ENCODE assay signal across 19 cellular contexts in the genomic region with DNA sequence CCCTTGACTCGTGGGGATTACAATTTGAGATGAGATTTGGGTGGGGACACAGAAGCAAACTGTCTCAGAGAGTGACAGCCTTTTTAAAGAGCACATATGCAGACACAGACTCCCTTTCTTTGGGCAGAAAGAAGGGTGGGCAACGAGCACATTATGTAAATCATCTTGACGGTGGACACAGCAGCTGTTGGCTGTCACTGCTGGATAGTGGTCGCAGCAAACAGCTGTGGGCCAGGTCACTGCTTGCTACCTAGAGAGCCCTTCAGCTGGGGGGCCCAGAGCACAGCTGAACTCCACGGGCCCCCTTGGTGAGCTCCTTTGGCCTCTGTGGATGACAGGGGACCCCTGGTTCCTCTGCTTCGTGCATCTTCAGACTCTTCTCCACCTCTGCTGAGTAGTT. TPM values are rescaled to one million over a fixed set of nuclear protein-coding genes. Genes with fewer than 3 reads are reported as not detected.
A peak's percentile ranks its signal among the peaks of the same experiment; 100 is the strongest.
DNase-seq lines count a peak whose midpoint lies in the region; ATAC-seq, FAIRE-seq and TF ChIP-seq lines count a peak whose summit lies in the region.
"Had no signal": no experiment of that assay in that cellular context is flagged by ENCODE, and none has a peak within 500 bp of the region (broad histone marks: within the 10 kb centered on the region; RNA-seq: fewer than 3 reads in every experiment).

No MANE protein-coding gene starts in this region.

- H3K4me3 ChIP-seq in BLaER1 (0 out of 2 replicates have a peak overlapping the region, but pooled peaks have one; percentile 22), SJCRH30 (no peak overlapping the region), esophagus muscularis mucosa (no peak overlapping the region), stomach (no peak overlapping the region)
- H3K4me3 ChIP-seq: GM23248 had no signal

- TF ChIP-seq EP300 in esophagus muscularis mucosa (IDR thresholded peaks at IDR 0.05), result no peak
- no peak for TF ChIP-seq EP300 in stomach (IDR thresholded peaks at IDR 0.05)

- H3K4me2 ChIP-seq in BLaER1, result 0 out of 2 replicates have a peak overlapping the region, but pooled peaks have one; percentile 5

- H3K27ac ChIP-seq in BLaER1 (peak overlapping the region; percentile 64), SJCRH30 (peak overlapping the region; percentile 18; the same call in 1 of the 2 replicates), esophagus muscularis mucosa (replicated peaks in 1 of 4) (no peak overlapping the region), foreskin keratinocyte (no peak overlapping the region), stomach (no peak overlapping the region)
- H3K27ac ChIP-seq: 22Rv1, GM23248 had no signal

- no peaks in the 10 kb centered on the region for H3K27me3 ChIP-seq in BLaER1
- no peaks in the 10 kb centered on the region for H3K27me3 ChIP-seq in SJCRH30
- H3K27me3 ChIP-seq in esophagus muscularis mucosa, result no peaks in the 10 kb centered on the region
- H3K27me3 ChIP-seq in foreskin keratinocyte, result peaks cover 22% of the 10 kb centered on the region
- H3K27me3 ChIP-seq in stomach, result peaks cover 0 to 19% (median 8%) of the 10 kb centered on the region in 3 donors

- TF ChIP-seq POLR2A in GM12891 (IDR thresholded peaks at IDR 0.05; ENCODE audit: low read depth, low read length) (no peak), esophagus muscularis mucosa (IDR thresholded peaks at IDR 0.05; ENCODE audit: low read depth) (no peak), stomach (IDR thresholded peaks at IDR 0.05) (no peak)

- ATAC-seq in foreskin keratinocyte (no peak), GM18520 (IDR thresholded peaks at IDR 0.05; ENCODE audit: unreplicated experiment) (no peak), HG03108 (IDR thresholded peaks at IDR 0.05; ENCODE audit: unreplicated experiment) (no peak)
- ATAC-seq: CD8-positive, alpha-beta T cell; HCT116 had no signal

- intact Hi-C loops in esophagus muscularis mucosa (cut with DNase I), result no loop called here
- intact Hi-C loops in stomach (cut with DNase I; ENCODE audit: low total_unique reads), result no loop called here

- H4K20me1 ChIP-seq in BLaER1, result no peaks in the 10 kb centered on the region

- no peak overlapping the region for H3K9ac ChIP-seq in BLaER1
- H3K9ac ChIP-seq: GM23248 had no signal

- TF ChIP-seq CTCF in esophagus muscularis mucosa (IDR thresholded peaks at IDR 0.05), result no peak
- TF ChIP-seq CTCF in foreskin keratinocyte (conservative IDR thresholded peaks at IDR 0.05), result no peak
- TF ChIP-seq CTCF in stomach (IDR thresholded peaks at IDR 0.05), result no peak

- no peak for DNase-seq in GM12891 (ENCODE audit: insufficient read length, low spot score)
- DNase-seq in SJCRH30, result peak; percentile 75 to 86
- peak; percentile 34 for DNase-seq in esophagus muscularis mucosa (ENCODE audit: extremely low spot score)
- DNase-seq in foreskin keratinocyte, result no peak
- no peak for DNase-seq in stomach
- DNase-seq: C1 segment of cervical spinal cord; Caco-2; CD8-positive, alpha-beta T cell; DMS153; DND-41; GM23248; H9 had no signal

- FAIRE-seq in GM12891 (lab: Jason Lieb, UNC), result peak; percentile 13
- FAIRE-seq: A204.1, G401.6 had no signal

- H3K4me1 ChIP-seq in BLaER1 (peaks cover 56% of the 10 kb centered on the region), SJCRH30 (peaks cover 10% of the 10 kb centered on the region), esophagus muscularis mucosa (peaks cover 19 to 43% (median 28%) of the 10 kb centered on the region in 4 donors), foreskin keratinocyte (no peaks in the 10 kb centered on the region), stomach (peaks cover 18 to 25% (median 21%) of the 10 kb centered on the region in 4 donors)
- H3K4me1 ChIP-seq: Caco-2 had no signal

- H3K36me3 ChIP-seq in BLaER1 (peaks cover 56% of the 10 kb centered on the region), SJCRH30 (no peaks in the 10 kb centered on the region), esophagus muscularis mucosa (peaks cover 0 to 5% (median 2%) of the 10 kb centered on the region in 4 donors), stomach (peaks cover 0 to 4% (median 2%) of the 10 kb centered on the region in 4 donors)

- H3K9me3 ChIP-seq in BLaER1 (peaks cover 27% of the 10 kb centered on the region), SJCRH30 (replicated peaks) (no peaks in the 10 kb centered on the region), esophagus muscularis mucosa (no peaks in the 10 kb centered on the region), stomach (no peaks in the 10 kb centered on the region)
- H3K9me3 ChIP-seq: Caco-2 had no signal

- WGBS in esophagus muscularis mucosa, result 38% methylated on average over 4 of the region's 6 CpGs
- 60 to 82% (median 77%) methylated on average over 5 to 6 of the region's 6 CpGs for WGBS in stomach, 5 donors

TF ChIP-seq in GM12891, 5 proteins besides CTCF, POLR2A, EP300 and RAD21:
- TF ChIP-seq POLR2AphosphoS5 (IDR thresholded peaks at IDR 0.05; ENCODE audit: low read depth, low read length) (no peak), SPI1 (IDR thresholded peaks at IDR 0.05; ENCODE audit: low read depth, low read length) (no peak), TAF1 (IDR thresholded peaks at IDR 0.05; ENCODE audit: low read depth, low read length) (no peak), PAX5 (IDR thresholded peaks at IDR 0.05; ENCODE audit: insufficient read depth, low read length, severe bottlenecking) (no peak), POU2F2 (IDR thresholded peaks at IDR 0.05; ENCODE audit: low read depth, low read length) (no peak)

RNA-seq across cellular contexts. Expression of a gene that starts 23.1 kb away (rescaled TPM):
- 87.1 TPM for polyA plus RNA-seq in GM12891 (2012; ENCODE audit: low read depth, missing spikeins)
- total RNA-seq in SJCRH30 (2014; rRNA removed; shearing (Covaris generic)), result 138 and 161 TPM in 2 replicates
- total RNA-seq in esophagus muscularis mucosa (100 to 1,000 TPM; 103 to 142 (median 131) TPM), foreskin keratinocyte (74.5 and 77.0 TPM in 2 replicates), stomach (100 to 1,000 TPM in 2 of 5 donors, 10 to 100 TPM in 3; 19.7 to 175 (median 98.0) TPM)
- polyA plus RNA-seq in foreskin keratinocyte (51.8 and 54.7 TPM in 2 replicates), stomach (10 to 100 TPM; 56.6 to 85.2 (median 80.4) TPM)

Comparison
In these comparisons a context has a peak if more than half of its experiments do, and no peak if none do; other contexts are left out.
1. H3K27ac ChIP-seq: peak in BLaER1 (single experiment) and SJCRH30 (single experiment); none in esophagus muscularis mucosa (0 of 4), foreskin keratinocyte (single experiment) and stomach (0 of 5).
2. DNase-seq: peak in SJCRH30 (2 of 2) and esophagus muscularis mucosa (single experiment); none in GM12891 (single experiment), foreskin keratinocyte (0 of 2) and stomach (single experiment).